Comparison of ENCODE assay signal across 9 cellular contexts in genomic region chr14:23078692-23079116, GRCh38. TPM values are rescaled to one million over a fixed set of nuclear protein-coding genes. Genes with fewer than 3 reads are reported as not detected.
DNase-seq lines count a peak whose midpoint lies in the region; ATAC-seq and TF ChIP-seq lines count a peak whose summit lies in the region.
"Had no signal": no experiment of that assay in that cellular context is flagged by ENCODE, and none has a peak within 500 bp of the region (broad histone marks: within the 10 kb centered on the region; RNA-seq: fewer than 3 reads in every experiment).

No MANE protein-coding gene starts in this region.

- no peak for TF ChIP-seq CTCF in PC-9 (conservative IDR thresholded peaks at IDR 0.05)
- no peak for TF ChIP-seq CTCF in fibroblast of pulmonary artery (IDR thresholded peaks at IDR 0.05; ENCODE audit: low read length, missing control alignments)

- peak; percentile 89 for DNase-seq in AG20443 (ENCODE audit: low spot score)
- peak; percentile 77 to 96 for DNase-seq in PC-9
- peak; percentile 95 for DNase-seq in fibroblast of pulmonary artery (ENCODE audit: low read depth)
- DNase-seq in non-pigmented ciliary epithelial cell (ENCODE audit: low read depth) = peak; percentile 87
- DNase-seq in NCI-H1092 (lab: John Stamatoyannopoulos, UW) = no peak
- no peak for DNase-seq in retina
- DNase-seq in MV-4-11 (lab: John Stamatoyannopoulos, UW) = no peak

- no TSS peak for BruUV-seq in PC-9 (replicated peaks; lab: Mats Ljungman, UMichigan)

- ATAC-seq in HG03354 (IDR thresholded peaks at IDR 0.05; ENCODE audit: poor library complexity, severe bottlenecking, unreplicated experiment) = no peak

- CTCF ChIA-PET in PC-9 (lab: Charles Lee) = interaction anchor here (0.6 to 2.8 kb wide), 3 partner anchors 10 to 92 kb away, joined by 3 to 15 read pairs (median 4); no protein-coding TSS in a partner anchor

- H3K36me3 ChIP-seq in PC-9 (ENCODE audit: low read depth) = peaks cover 33% of the 10 kb centered on the region

- POLR2A ChIA-PET in PC-9 (lab: Charles Lee; ENCODE audit: unreplicated experiment) = interaction anchor here (1.0 kb wide), 2 partner anchors 17 to 205 kb away, joined by 5 to 6 read pairs; no protein-coding TSS in a partner anchor

- peak overlapping the region; percentile 56 for H3K4me2 ChIP-seq in PC-9

- no peak overlapping the region for H3K4me3 ChIP-seq in PC-9
- H3K4me3 ChIP-seq in fibroblast of pulmonary artery (replicated peaks; ENCODE audit: low read depth, low read length) = no peak overlapping the region

- H2AFZ ChIP-seq in PC-9 = no peak overlapping the region

- intact Hi-C loops in PC-9 (cut with micrococcal nuclease; ENCODE audit: unreplicated experiment) = loop anchor here (2.0 to 10.0 kb wide), 2 partner anchors 16 to 226 kb away; partner anchors contain the start of genes ACIN1, BCL2L2, C14orf119 and PPP1R3E

- no peaks in the 10 kb centered on the region for H3K9me3 ChIP-seq in PC-9 (ENCODE audit: insufficient read depth, low read depth)

- no peaks in the 10 kb centered on the region for H3K9me2 ChIP-seq in PC-9 (ENCODE audit: insufficient read depth)

- peaks cover 53% of the 10 kb centered on the region for H3K4me1 ChIP-seq in PC-9 (replicated peaks; ENCODE audit: insufficient read depth)

- peaks cover 52% of the 10 kb centered on the region for H3F3A ChIP-seq in PC-9 (ENCODE audit: insufficient read depth, low read depth)

- H3K27me3 ChIP-seq in PC-9 (ENCODE audit: insufficient read depth, low read depth) = no peaks in the 10 kb centered on the region

- H3K79me2 ChIP-seq in PC-9 (ENCODE audit: low read depth) = peaks cover 20% of the 10 kb centered on the region; the same call in 1 of the 2 replicates

- H4K20me1 ChIP-seq in PC-9 (ENCODE audit: insufficient read depth) = no peaks in the 10 kb centered on the region

- H3K27ac ChIP-seq in PC-9 = peak overlapping the region; percentile 96

RNA-seq across cellular contexts. Expression of gene ACIN1, which starts 16.2 kb away (rescaled TPM):
- 113 and 171 TPM in 2 replicates for total RNA-seq in PC-9 (2021)

RNA-seq across cellular contexts. Expression of gene C14orf119, which starts 16.6 kb away (rescaled TPM):
- total RNA-seq in PC-9 (2021) = 26.8 and 46.5 TPM in 2 replicates

RNA-seq across cellular contexts. Expression of gene CDH24, which starts 21.4 kb away (rescaled TPM):
- 16.4 and 18.8 TPM in 2 replicates for total RNA-seq in PC-9 (2021)

RNA-seq across cellular contexts. Expression of gene CIROP, which starts 26.1 kb away (rescaled TPM):
- not detected in 2 replicates for total RNA-seq in PC-9 (2021)
- total RNA-seq: urinary bladder had no signal

RNA-seq across cellular contexts. Expression of gene PSMB11, which starts 36.7 kb away (rescaled TPM):
- total RNA-seq in PC-9 (2021) = not detected in 2 replicates
- total RNA-seq: urinary bladder had no signal

Comparison
In these comparisons a context has a peak if more than half of its experiments do, and no peak if none do; other contexts are left out.
1. DNase-seq: peak in AG20443 (single experiment), PC-9 (2 of 2), fibroblast of pulmonary artery (single experiment) and non-pigmented ciliary epithelial cell (single experiment); none in NCI-H1092 (single experiment), retina (single experiment) and MV-4-11 (single experiment).